ENCODE assay signal across 8 cellular contexts in the genomic region with DNA sequence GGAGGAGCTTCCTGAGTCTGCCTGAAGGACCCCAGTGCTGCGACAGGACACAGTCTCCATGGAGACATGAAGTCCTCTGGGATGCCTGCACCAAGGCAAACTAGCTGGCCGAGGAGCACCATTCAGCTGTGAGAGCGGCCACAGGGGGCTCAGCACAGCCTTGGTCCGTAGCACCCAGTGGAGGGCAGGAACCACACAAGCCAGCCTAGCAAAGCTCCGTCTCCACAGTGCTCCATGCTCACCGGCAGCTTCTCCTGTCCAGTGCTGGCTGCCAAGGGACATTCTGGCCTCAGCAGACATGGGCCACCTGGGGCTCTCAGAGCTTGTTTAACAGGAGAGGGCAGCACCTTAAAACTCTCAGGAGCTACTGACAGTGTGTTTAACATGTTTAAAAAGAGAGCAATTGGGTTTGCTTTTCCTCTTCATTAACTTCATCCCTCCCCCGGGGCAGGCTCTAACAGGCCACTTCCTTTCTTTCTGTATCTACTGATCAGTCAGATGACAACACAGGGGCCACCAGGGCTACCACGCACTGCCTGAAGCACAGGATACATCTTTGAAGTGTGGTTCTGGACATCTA. TPM values are rescaled to one million over a fixed set of nuclear protein-coding genes. Genes with fewer than 3 reads are reported as not detected.
A peak's percentile ranks its signal among the peaks of the same experiment; 100 is the strongest.
DNase-seq lines count a peak whose midpoint lies in the region; ATAC-seq and TF ChIP-seq lines count a peak whose summit lies in the region.

No MANE protein-coding gene starts in this region.

- H2AFZ ChIP-seq in IMR-90 (replicated peaks; ENCODE audit: low read length, poor library complexity) (no peak overlapping the region), osteoblast (ENCODE audit: low read length) (no peak overlapping the region)

- H3K4me3 ChIP-seq in IMR-90 (ENCODE audit: insufficient read depth, low read depth, low read length) (no peak overlapping the region), osteoblast (ENCODE audit: insufficient read depth, low read length) (no peak overlapping the region)

- no peaks in the 10 kb centered on the region for H3K27me3 ChIP-seq in IMR-90 (ENCODE audit: control insufficient read depth, insufficient read depth, low read length)
- no peaks in the 10 kb centered on the region for H3K27me3 ChIP-seq in osteoblast (ENCODE audit: insufficient read depth, low read length)

- H3K4me2 ChIP-seq in IMR-90 (ENCODE audit: low read depth, low read length), result no peak overlapping the region
- no peak overlapping the region for H3K4me2 ChIP-seq in osteoblast (ENCODE audit: insufficient read depth, low read length)

- H4K91ac ChIP-seq in IMR-90 (ENCODE audit: insufficient read depth, low read depth, low read length), result peak overlapping the region; percentile 32; the same call in 1 of the 2 replicates

- H3K9ac ChIP-seq in IMR-90 (ENCODE audit: low read depth, low read length), result peak overlapping the region; percentile 39; the same call in 1 of the 2 replicates

- H3K27ac ChIP-seq in IMR-90 (ENCODE audit: insufficient read depth, low read length) (no peak overlapping the region), osteoblast (ENCODE audit: low read depth, low read length) (no peak overlapping the region)

- H2BK120ac ChIP-seq in IMR-90 (ENCODE audit: low read depth, low read length), result peak overlapping the region; percentile 55

- peaks cover 9% of the 10 kb centered on the region; the same call in 1 of the 2 replicates for H3K9me1 ChIP-seq in IMR-90 (ENCODE audit: insufficient read depth, low read length)

- 0 out of 2 replicates have a peak overlapping the region, but pooled peaks have one; percentile 24 for H3K14ac ChIP-seq in IMR-90 (replicated peaks; ENCODE audit: low read depth, low read length)

- H3K4me3 Mint-ChIP-seq in activated naive CD8-positive, alpha-beta T cell treated with anti-CD3 and anti-CD28 coated beads for 36 hours, result no peak overlapping the region

- peaks cover 22% of the 10 kb centered on the region for H3K4me1 Mint-ChIP-seq in activated naive CD8-positive, alpha-beta T cell treated with anti-CD3 and anti-CD28 coated beads for 36 hours

- H3K79me1 ChIP-seq in IMR-90 (ENCODE audit: low read depth in 1 of 2, low read length in 2 of 2), result no peaks in the 10 kb centered on the region

- no peaks in the 10 kb centered on the region for H3K27me3 Mint-ChIP-seq in activated naive CD8-positive, alpha-beta T cell treated with anti-CD3 and anti-CD28 coated beads for 36 hours

- no peak overlapping the region for H2BK5ac ChIP-seq in IMR-90 (ENCODE audit: low read depth, low read length, poor library complexity, severe bottlenecking)

- peak overlapping the region; percentile 23; the same call in 1 of the 2 replicates for H2BK20ac ChIP-seq in IMR-90 (ENCODE audit: low read depth, low read length)

- H2AK5ac ChIP-seq in IMR-90 (ENCODE audit: low read depth, low read length), result peak overlapping the region; percentile 26; the same call in 1 of the 2 replicates

- WGBS in IMR-90 (ENCODE audit: extremely low coverage in 2 of 2, insufficient read length in 1 of 2), 2 experiments, result 76% methylated on average over 6 of the region's 8 CpGs; no CpG with 5 or more reads in 1 of the 2 experiments

- H3K9me3 ChIP-seq in IMR-90 (ENCODE audit: control insufficient read depth, insufficient read depth, low read length), result no peaks in the 10 kb centered on the region
- H3K9me3 ChIP-seq in osteoblast (ENCODE audit: low read depth, low read length), result no peaks in the 10 kb centered on the region

- dilution Hi-C loops in IMR-90 (cut with HindIII; ENCODE audit: low sequenced_read_pairs, unreplicated experiment), result no loop called here

- intact Hi-C loops in IMR-90 (cut with micrococcal nuclease) (no loop called here), sciatic nerve (cut with DNase I) (loop anchor here (10.0 kb wide), 1 partner anchor 50 kb away; no protein-coding TSS in a partner anchor)

- H2BK15ac ChIP-seq in IMR-90 (ENCODE audit: low read depth, low read length), result peak overlapping the region; percentile 80; the same call in 1 of the 3 replicates

- H3K9me3 Mint-ChIP-seq in activated naive CD8-positive, alpha-beta T cell treated with anti-CD3 and anti-CD28 coated beads for 36 hours, result no peaks in the 10 kb centered on the region

- H3K79me2 ChIP-seq in osteoblast (ENCODE audit: insufficient read depth, low read length), result no peaks in the 10 kb centered on the region

- TF ChIP-seq CTCF in IMR-90 (conservative IDR thresholded peaks at IDR 0.05; ENCODE audit: low read depth, low read length) (no peak), osteoblast (IDR thresholded peaks at IDR 0.05; ENCODE audit: extremely low read depth, low read depth, low read length) (no peak)

- BruUV-seq in IMR-90 (replicated peaks; lab: Mats Ljungman, UMichigan), result no TSS peak

- in situ Hi-C loops in IMR-90 (cut with MboI; ENCODE audit: low sequenced_read_pairs), result no loop called here

- TF ChIP-seq POLR2A in IMR-90 (IDR thresholded peaks at IDR 0.05; ENCODE audit: low read depth, low read length), result no peak

- peak overlapping the region; percentile 89 for H3K27ac Mint-ChIP-seq in activated naive CD8-positive, alpha-beta T cell treated with anti-CD3 and anti-CD28 coated beads for 36 hours

- DNase-seq in EH (ENCODE audit: low read depth), result peak; percentile 10
- no peak for DNase-seq in IMR-90
- DNase-seq in activated naive CD8-positive, alpha-beta T cell treated with anti-CD3 and anti-CD28 coated beads for 36 hours, result no peak
- peak; percentile 46 for DNase-seq in osteoblast (ENCODE audit: insufficient read length, low spot score, missing footprints)
- no peak for DNase-seq in sciatic nerve (ENCODE audit: low spot score)
- DNase-seq in NCI-H2171 (lab: John Stamatoyannopoulos, UW), result no peak
- DNase-seq in NCI-H2107 (lab: John Stamatoyannopoulos, UW), result no peak

- CTCF ChIA-PET in IMR-90 (lab: Yijun Ruan, JAX), result interaction anchor here (0.7 to 1.6 kb wide), 3 partner anchors 20 to 196 kb away, joined by 3 to 6 read pairs (median 3); no protein-coding TSS in a partner anchor

- peak overlapping the region in 1 of 2 experiments; percentile 28; a peak in 1 of 4 replicates for H4K8ac ChIP-seq in IMR-90 (ENCODE audit: low read depth in 2 of 2, low read length in 2 of 2)

- H3K4ac ChIP-seq in IMR-90 (ENCODE audit: low read depth, low read length), result peak overlapping the region; percentile 25; the same call in 1 of the 2 replicates

- H3K23ac ChIP-seq in IMR-90 (ENCODE audit: low read depth, low read length), result no peak overlapping the region

- peak; percentile 78 for ATAC-seq in GM19438 (IDR thresholded peaks at IDR 0.05; ENCODE audit: low read depth, unreplicated experiment)
- peak; percentile 13; the same call in 1 of the 2 replicates for ATAC-seq in IMR-90 (ENCODE audit: low read depth)
- no peak for ATAC-seq in sciatic nerve

- H3K4me1 ChIP-seq in IMR-90 (ENCODE audit: control insufficient read depth, insufficient read depth, low read length) (peaks cover 18% of the 10 kb centered on the region), osteoblast (ENCODE audit: insufficient read depth, low read length) (no peaks in the 10 kb centered on the region)

- TF ChIP-seq RAD21 in IMR-90 (IDR thresholded peaks at IDR 0.05; ENCODE audit: low read length), result no peak

- H3K36me3 Mint-ChIP-seq in activated naive CD8-positive, alpha-beta T cell treated with anti-CD3 and anti-CD28 coated beads for 36 hours, result peaks cover 31% of the 10 kb centered on the region

- H4K20me1 ChIP-seq in IMR-90 (ENCODE audit: insufficient read depth, low read length), result no peaks in the 10 kb centered on the region
- no peaks in the 10 kb centered on the region for H4K20me1 ChIP-seq in osteoblast (ENCODE audit: insufficient read depth, low read length)

- peaks cover 11% of the 10 kb centered on the region; the same call in 1 of the 2 replicates for H3K36me3 ChIP-seq in IMR-90 (ENCODE audit: control insufficient read depth, insufficient read depth, low read length)
- H3K36me3 ChIP-seq in osteoblast (ENCODE audit: insufficient read depth, low read length), result no peaks in the 10 kb centered on the region

- H3K18ac ChIP-seq in IMR-90 (ENCODE audit: low read depth, low read length), result peak overlapping the region; percentile 75

- H4K5ac ChIP-seq in IMR-90 (ENCODE audit: low read depth, low read length), result peak overlapping the region; percentile 54; the same call in 1 of the 2 replicates

- no peak overlapping the region; the same call in 1 of the 2 replicates for H3K56ac ChIP-seq in IMR-90 (ENCODE audit: extremely low read depth, insufficient read depth, low read length)

- no peak overlapping the region for H2AK9ac ChIP-seq in IMR-90 (replicated peaks; ENCODE audit: low read depth, low read length, poor library complexity)

- POLR2A ChIA-PET in IMR-90 (lab: Charles Lee; ENCODE audit: unreplicated experiment), result interaction anchor here (0.6 kb wide), 1 partner anchor 11 kb away, joined by 3 read pairs; no protein-coding TSS in a partner anchor

TF ChIP-seq in IMR-90, 13 proteins besides CTCF, POLR2A, EP300 and RAD21:
- TF ChIP-seq BHLHE40 (IDR thresholded peaks at IDR 0.05; ENCODE audit: low read depth, low read length), result no peak

RNA-seq across cellular contexts. Expression of a gene that starts 57.0 kb away (rescaled TPM):
- 18.8 and 19.7 TPM in 2 replicates for total RNA-seq in IMR-90 (2012; rRNA removed)
- 14.4 and 16.4 TPM in 2 replicates for polyA plus RNA-seq in IMR-90 (2012; rRNA removed)
- 5.2 and 5.9 TPM in 2 replicates for polyA plus RNA-seq in IMR-90 (2012; cell fraction: cytosol; rRNA removed)
- 28.0 and 65.2 TPM in 2 replicates for polyA plus RNA-seq in IMR-90 (2012; cell fraction: nucleus; rRNA removed; ENCODE audit: low replicate concordance)
- 10 to 100 TPM; 27.3 to 34.7 TPM for total RNA-seq in activated naive CD8-positive, alpha-beta T cell treated with anti-CD3 and anti-CD28 coated beads for 36 hours
- 30.6 and 30.8 TPM in 2 replicates for total RNA-seq in osteoblast
- 64.7 TPM for total RNA-seq in sciatic nerve

Comparison
In these comparisons a context has a peak if more than half of its experiments do, and no peak if none do; other contexts are left out.
1. DNase-seq: peak in EH (single experiment) and osteoblast (single experiment); none in IMR-90 (single experiment), activated naive CD8-positive, alpha-beta T cell treated with anti-CD3 and anti-CD28 coated beads for 36 hours (single experiment), sciatic nerve (single experiment), NCI-H2171 (single experiment) and NCI-H2107 (single experiment).